In the genomic region with DNA sequence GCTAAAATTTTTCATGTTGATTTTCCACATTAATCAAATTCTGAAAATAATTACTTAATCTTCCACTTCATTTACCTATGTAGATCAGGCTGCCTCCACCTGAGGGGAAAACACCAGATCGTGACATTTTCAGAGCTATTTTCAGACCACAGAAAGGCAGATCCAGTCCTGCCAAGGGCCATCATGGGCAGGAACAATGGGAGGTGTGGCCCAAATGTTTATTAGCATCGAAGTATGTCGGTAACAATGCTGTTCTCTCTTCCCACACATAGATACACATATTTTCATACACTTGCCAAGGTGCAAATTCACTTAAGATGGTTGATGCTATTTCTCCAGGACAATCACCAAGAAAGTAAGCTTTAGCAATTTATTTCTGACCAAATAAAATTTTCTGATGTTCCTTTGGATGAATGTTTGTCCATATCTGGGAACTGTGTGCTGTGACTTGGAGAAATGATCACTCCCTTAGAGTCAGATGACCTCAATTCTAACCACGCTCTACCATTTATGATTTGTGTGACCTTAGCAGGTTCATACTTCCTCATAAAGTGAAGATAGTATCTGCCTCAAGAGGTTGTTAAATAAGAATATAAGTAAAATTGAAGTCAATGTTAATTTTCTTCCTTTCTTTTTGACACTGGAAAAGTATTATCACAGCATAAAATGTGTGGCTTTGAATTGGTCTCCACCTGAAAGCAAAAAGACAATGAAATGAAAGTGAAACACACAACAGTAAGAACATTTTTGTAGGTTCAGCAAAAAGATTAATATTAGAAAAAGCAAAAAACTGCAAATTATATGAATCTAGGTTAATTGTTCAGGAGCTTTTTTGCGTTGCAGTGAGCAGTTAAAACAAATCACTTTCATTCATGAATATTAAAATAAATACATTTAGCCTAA, we compare ENCODE assay signal across 26 cellular contexts.
DNase-seq lines count a peak whose midpoint lies in the region; ATAC-seq and TF ChIP-seq lines count a peak whose summit lies in the region.
"Had no signal": no experiment of that assay in that cellular context is flagged by ENCODE, and none has a peak within 500 bp of the region (broad histone marks: within the 10 kb centered on the region; RNA-seq: fewer than 3 reads in every experiment).

No MANE protein-coding gene starts in this region.

- no TSS peak for BruUV-seq in Calu3 (replicated peaks; lab: Mats Ljungman, UMichigan)

- H3K9me3 Mint-ChIP-seq in Calu3 (ENCODE audit: low read depth, unreplicated experiment), result no peaks in the 10 kb centered on the region
- H3K9me3 Mint-ChIP-seq: CD8-positive, alpha-beta T cell had no signal

- no peak for TF ChIP-seq CTCF in Calu3 (IDR thresholded peaks at IDR 0.05; ENCODE audit: unreplicated experiment)

- CTCF ChIA-PET in Calu3 (lab: Charles Lee), result interaction anchor here (1.1 kb wide), 1 partner anchor 12 kb away, joined by 3 read pairs; no protein-coding TSS in a partner anchor

- H3K27ac Mint-ChIP-seq in Calu3 (ENCODE audit: unreplicated experiment), result no peak overlapping the region
- H3K27ac Mint-ChIP-seq: activated CD8-positive, alpha-beta T cell treated with anti-CD3 and anti-CD28 coated beads, Interleukin-2, amount 10 ng/mL, durations not matched to agents 7 days and 5 days; CD8-positive, alpha-beta T cell had no signal

- H3K4me1 Mint-ChIP-seq in Calu3 (ENCODE audit: low read depth, unreplicated experiment), result no peaks in the 10 kb centered on the region

- ATAC-seq in GM18511 (IDR thresholded peaks at IDR 0.05; ENCODE audit: unreplicated experiment), result peak; percentile 64
- peak; percentile 65 for ATAC-seq in GM19395 (IDR thresholded peaks at IDR 0.05; ENCODE audit: unreplicated experiment)
- peak; percentile 50 for ATAC-seq in HG03460 (IDR thresholded peaks at IDR 0.05; ENCODE audit: unreplicated experiment)
- ATAC-seq: activated CD8-positive, alpha-beta T cell treated with anti-CD3 and anti-CD28 coated beads, Interleukin-2, amount 10 ng/mL, durations not matched to agents 7 days and 5 days; CD8-positive, alpha-beta T cell; foreskin keratinocyte had no signal

- DNase-seq in SW480 (ENCODE audit: low spot score), result peak; percentile 16
- DNase-seq in Calu3, result no peak
- no peak for DNase-seq in activated CD4-positive, CD25-positive, alpha-beta regulatory T cell treated with anti-CD3 and anti-CD28 coated beads, Interleukin-2, amount 50 U/mL, for 72 hours
- no peak for DNase-seq in NCI-H2171 treated with DMSO at 0.1 percent for 48 hours (lab: John Stamatoyannopoulos, UW)
- no peak for DNase-seq in erythroblast (lab: John Stamatoyannopoulos, UW)
- DNase-seq: activated CD4-positive, CD25-positive, alpha-beta regulatory T cell; activated CD8-positive, alpha-beta T cell treated with anti-CD3 and anti-CD28 coated beads, Interleukin-2, amount 10 ng/mL, durations not matched to agents 7 days and 5 days; activated naive CD4-positive, alpha-beta T cell; activated T-cell treated with anti-CD3 and anti-CD28 coated beads, Interleukin-2, amount 50 U/mL, for 1 hour; CD8-positive, alpha-beta T cell; central memory CD4-positive, alpha-beta T cell; DMS79; foreskin keratinocyte; H7; hippocampal formation; MG63; NCI-H187; NCI-H2227 treated with DMSO at 0.1 percent for 48 hours; small intestine; stimulated activated CD4-positive, alpha-beta T cell treated with anti-CD3 and anti-CD28 coated beads, Interleukin-4, amount 100 ng/mL, for 1 hour; stomach; T-helper 9 cell; transverse colon had no signal

- no peak for TF ChIP-seq POLR2A in erythroblast (IDR thresholded peaks at IDR 0.05; ENCODE audit: low read length)

- no peaks in the 10 kb centered on the region for H3K27me3 Mint-ChIP-seq in Calu3 (ENCODE audit: unreplicated experiment)

- no peaks in the 10 kb centered on the region for H3K36me3 Mint-ChIP-seq in Calu3 (ENCODE audit: insufficient read depth, unreplicated experiment)
- H3K36me3 Mint-ChIP-seq: CD8-positive, alpha-beta T cell had no signal

- intact Hi-C loops in Calu3 (cut with micrococcal nuclease; ENCODE audit: unreplicated experiment), result no loop called here

- no peak overlapping the region for H3K4me3 Mint-ChIP-seq in Calu3 (ENCODE audit: low read depth, unreplicated experiment)
- H3K4me3 Mint-ChIP-seq: activated CD8-positive, alpha-beta T cell treated with anti-CD3 and anti-CD28 coated beads, Interleukin-2, amount 10 ng/mL, durations not matched to agents 7 days and 5 days; CD8-positive, alpha-beta T cell had no signal
